Comparison of ENCODE assay signal across 30 cellular contexts in the genomic region with DNA sequence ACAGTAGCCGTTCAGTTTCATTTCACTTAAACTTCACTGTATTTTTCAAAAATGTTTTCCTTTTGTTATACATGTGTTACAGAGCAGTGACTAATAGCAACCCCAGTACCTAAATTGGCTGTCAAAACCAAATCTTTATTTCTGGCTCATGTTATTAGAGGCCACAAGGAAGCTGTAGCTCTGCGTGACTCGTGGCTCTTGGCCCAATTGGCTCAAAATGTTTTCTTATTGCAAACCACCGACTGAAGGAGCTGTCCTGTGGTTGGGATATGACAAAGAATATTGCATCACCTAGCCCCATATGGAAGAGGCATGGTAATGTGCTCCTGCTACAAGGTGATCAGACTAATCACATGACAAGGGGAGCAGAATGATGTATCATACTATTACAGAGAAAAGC.
A peak's percentile ranks its signal among the peaks of the same experiment; 100 is the strongest.
DNase-seq lines count a peak whose midpoint lies in the region; ATAC-seq, FAIRE-seq and TF ChIP-seq lines count a peak whose summit lies in the region.
"Had no signal": no experiment of that assay in that cellular context is flagged by ENCODE, and none has a peak within 500 bp of the region (broad histone marks: within the 10 kb centered on the region; RNA-seq: fewer than 3 reads in every experiment).

No MANE protein-coding gene starts in this region.

- H3K9me2 ChIP-seq in PC-9 (ENCODE audit: insufficient read depth) = no peaks in the 10 kb centered on the region

- no peak overlapping the region for H3K4me2 ChIP-seq in PC-9

- BruUV-seq in PC-9 (replicated peaks; lab: Mats Ljungman, UMichigan) = no TSS peak

- CTCF ChIA-PET in PC-9 (lab: Charles Lee) = no interaction called here

- H3F3A ChIP-seq in PC-9 (ENCODE audit: insufficient read depth, low read depth) = no peaks in the 10 kb centered on the region

- no peak overlapping the region for H3K4me3 ChIP-seq in PC-9
- H3K4me3 ChIP-seq in choroid plexus epithelial cell (ENCODE audit: low read depth, low read length) = no peak overlapping the region
- H3K4me3 ChIP-seq in pancreas = no peak overlapping the region
- no peak overlapping the region for H3K4me3 ChIP-seq in tibial nerve
- H3K4me3 ChIP-seq: ovary, right lobe of liver, SJCRH30, thoracic aorta had no signal

- H3K79me2 ChIP-seq in PC-9 (ENCODE audit: low read depth) = no peaks in the 10 kb centered on the region

- POLR2A ChIA-PET in PC-9 (lab: Charles Lee; ENCODE audit: unreplicated experiment) = no interaction called here

- TF ChIP-seq EP300 in tibial nerve (IDR thresholded peaks at IDR 0.05) = no peak

- TF ChIP-seq POLR2A in tibial nerve (IDR thresholded peaks at IDR 0.05) = no peak

- FAIRE-seq in pancreas (lab: Jason Lieb, UNC) (no peak), RCC 7860 (lab: Jason Lieb, UNC) (no peak)
- FAIRE-seq: endothelial cell of umbilical vein, frontal cortex had no signal

- no peaks in the 10 kb centered on the region for H3K36me3 ChIP-seq in PC-9 (ENCODE audit: low read depth)
- H3K36me3 ChIP-seq in pancreas = no peaks in the 10 kb centered on the region
- H3K36me3 ChIP-seq in tibial nerve = no peaks in the 10 kb centered on the region
- H3K36me3 ChIP-seq: ovary, right lobe of liver, SJCRH30, thoracic aorta had no signal

- WGBS in pancreas, 2 donors = 50 to 59% methylated on average over 4 of the region's 4 CpGs
- WGBS in tibial nerve, 2 donors = 72 to 75% methylated on average over 4 of the region's 4 CpGs

- H3K27ac ChIP-seq in PC-9 = no peak overlapping the region
- H3K27ac ChIP-seq in pancreas = no peak overlapping the region
- no peak overlapping the region for H3K27ac ChIP-seq in tibial nerve
- H3K27ac ChIP-seq: ovary, right lobe of liver, SJCRH30, thoracic aorta had no signal

- H2AFZ ChIP-seq in PC-9 = peak overlapping the region; percentile 72; the same call in 1 of the 2 replicates

- H3K4me1 ChIP-seq in PC-9 (replicated peaks; ENCODE audit: insufficient read depth) (no peaks in the 10 kb centered on the region), pancreas (no peaks in the 10 kb centered on the region), tibial nerve (no peaks in the 10 kb centered on the region)
- H3K4me1 ChIP-seq: right lobe of liver, SJCRH30 had no signal

- H3K9me3 ChIP-seq in PC-9 (ENCODE audit: insufficient read depth, low read depth) (no peaks in the 10 kb centered on the region), pancreas (no peaks in the 10 kb centered on the region), tibial nerve (peaks cover 0 to 13% (median 0%) of the 10 kb centered on the region in 4 donors)
- H3K9me3 ChIP-seq: right lobe of liver, SJCRH30, thoracic aorta had no signal

- H4K20me1 ChIP-seq in PC-9 (ENCODE audit: insufficient read depth) = no peaks in the 10 kb centered on the region

- ATAC-seq in pancreas = no peak
- ATAC-seq: activated T-cell treated with anti-CD3 and anti-CD28 coated beads, Interleukin-2, amount 50 U/mL, for 4 hours; natural killer cell; right lobe of liver; stimulated activated naive CD8-positive, alpha-beta T cell treated with anti-CD3 and anti-CD28 coated beads, Interleukin-15, Interleukin-2, amounts not matched to agents 100 U/mL and 50 U/mL, for 24 hours had no signal

- intact Hi-C loops in PC-9 (cut with micrococcal nuclease; ENCODE audit: unreplicated experiment) = no loop called here
- intact Hi-C loops in pancreas (cut with DNase I) = no loop called here

- DNase-seq in HT1080 (ENCODE audit: low read depth) (peak; percentile 84), PC-9 (no peak), choroid plexus epithelial cell (ENCODE audit: low read depth) (peak; percentile 92), kidney tubule cell (ENCODE audit: low spot score) (peak; percentile 55), pancreas (no peak), tibial nerve (ENCODE audit: low spot score in 2 of 2) (no peak), RCC 7860 (ENCODE audit: low spot score) (no peak)
- DNase-seq: activated CD4-positive, alpha-beta T cell treated with anti-CD3 and anti-CD28 coated beads for 4 hours; activated naive CD4-positive, alpha-beta T cell; activated T-cell treated with anti-CD3 and anti-CD28 coated beads, Interleukin-2, amount 50 U/mL, for 4 hours; C1 segment of cervical spinal cord; Calu3; caudate nucleus; EL; HCEC 1CT; hippocampal formation; IMR-90; midbrain; natural killer cell; NCI-H1436; NCI-H2107; NCI-H510A treated with DMSO at 0.1 percent for 48 hours; NK-92 treated with Interleukin-12 subunit alpha and Interleukin-12 subunit beta, amount 100 ng/mL, for 24 hours; ovary; right lobe of liver; SJCRH30; stimulated activated naive CD8-positive, alpha-beta T cell treated with anti-CD3 and anti-CD28 coated beads, Interleukin-15, Interleukin-2, amounts not matched to agents 100 U/mL and 50 U/mL, for 24 hours had no signal

- no peak for TF ChIP-seq CTCF in PC-9 (conservative IDR thresholded peaks at IDR 0.05)
- no peak for TF ChIP-seq CTCF in choroid plexus epithelial cell (conservative IDR thresholded peaks at IDR 0.05; ENCODE audit: low read depth, low read length)
- no peak for TF ChIP-seq CTCF in pancreas (IDR thresholded peaks at IDR 0.05)
- no peak for TF ChIP-seq CTCF in tibial nerve (IDR thresholded peaks at IDR 0.05)

- H3K27me3 ChIP-seq in PC-9 (ENCODE audit: insufficient read depth, low read depth) (no peaks in the 10 kb centered on the region), pancreas (no peaks in the 10 kb centered on the region), tibial nerve (no peaks in the 10 kb centered on the region)
- H3K27me3 ChIP-seq: ovary, right lobe of liver, SJCRH30 had no signal

Comparison
In these comparisons a context has a peak if more than half of its experiments do, and no peak if none do; other contexts are left out.
1. DNase-seq: peak in HT1080 (single experiment), choroid plexus epithelial cell (single experiment) and kidney tubule cell (single experiment); none in PC-9 (0 of 2), pancreas (0 of 6), tibial nerve (0 of 2) and RCC 7860 (single experiment).